Comparison of ENCODE assay signal across 32 cellular contexts in the genomic region with DNA sequence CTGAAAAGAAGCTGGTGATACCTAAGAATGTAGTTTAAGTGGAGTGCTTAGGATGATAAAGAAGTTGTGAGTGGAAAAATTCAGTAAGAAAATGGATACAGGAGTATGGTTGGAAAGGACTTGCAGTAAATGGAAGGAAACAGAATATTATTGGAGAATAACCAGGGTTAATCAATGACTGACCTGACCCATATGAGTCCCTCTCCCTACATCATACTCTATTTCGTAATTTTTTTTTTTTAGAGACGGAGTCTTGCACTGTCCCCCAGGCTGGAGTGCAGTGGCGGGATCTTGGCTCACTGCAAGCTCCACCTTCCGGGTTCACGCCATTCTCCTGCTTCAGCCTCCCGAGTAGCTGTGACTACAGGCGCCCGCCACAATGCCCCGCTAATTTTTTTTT. TPM values are rescaled to one million over a fixed set of nuclear protein-coding genes. Genes with fewer than 3 reads are reported as not detected.
"Had no signal": no experiment of that assay in that cellular context is flagged by ENCODE, and none has a peak within 500 bp of the region (broad histone marks: within the 10 kb centered on the region; RNA-seq: fewer than 3 reads in every experiment).

No MANE protein-coding gene starts in this region.

- H3K4me1 Mint-ChIP-seq: brain, endodermal cell had no signal

- H3K27me3 ChIP-seq: ascending aorta, breast epithelium, cardiac muscle cell, dorsolateral prefrontal cortex, esophagus muscularis mucosa, foreskin keratinocyte, gastrocnemius medialis, heart left ventricle had no signal

- DNase-seq: activated CD4-positive, alpha-beta T cell treated with anti-CD3 and anti-CD28 coated beads for 1 hour; activated CD4-positive, alpha-beta T cell treated with anti-CD3 and anti-CD28 coated beads for 4 hours; activated CD4-positive, alpha-beta T cell treated with anti-CD3 and anti-CD28 coated beads, Interleukin-2, amount 50 U/mL, for 1 hour; activated CD4-positive, alpha-beta T cell treated with anti-CD3 and anti-CD28 coated beads, Interleukin-2, amount 50 U/mL, for 48 hours; activated CD8-positive, alpha-beta memory T cell treated with anti-CD3 and anti-CD28 coated beads for 24 hours; activated CD8-positive, alpha-beta T cell treated with anti-CD3 and anti-CD28 coated beads for 36 hours; activated gamma-delta T cell; activated naive CD4-positive, alpha-beta T cell; activated naive CD4-positive, alpha-beta T cell treated with anti-CD3 and anti-CD28 coated beads, Interleukin-2, amount 50 U/mL, for 16 hours; activated naive CD8-positive, alpha-beta T cell treated with anti-CD3 and anti-CD28 coated beads, Interleukin-2, amount 10 ng/mL, durations not matched to agents 7 days and 5 days; activated T-cell treated with anti-CD3 and anti-CD28 coated beads, Interleukin-2, amount 50 U/mL, for 48 hours; central memory CD4-positive, alpha-beta T cell; dorsolateral prefrontal cortex; effector memory CD4-positive, alpha-beta T cell; endodermal cell; erythroblast; foreskin keratinocyte; gastrocnemius medialis; glutamatergic neuron; heart left ventricle; T-helper 1 cell; T-helper 17 cell; T1000 had no signal

- H3K4me3 ChIP-seq: ascending aorta, breast epithelium, cardiac muscle cell, coronary artery, dorsolateral prefrontal cortex, esophagus muscularis mucosa, gastrocnemius medialis, heart left ventricle had no signal

- H3K27ac ChIP-seq: ascending aorta, breast epithelium, cardiac muscle cell, coronary artery, dorsolateral prefrontal cortex, esophagus muscularis mucosa, foreskin keratinocyte, gastrocnemius medialis, heart left ventricle had no signal

- H3K4me1 ChIP-seq: ascending aorta, breast epithelium, esophagus muscularis mucosa, heart left ventricle had no signal

- ATAC-seq: activated CD8-positive, alpha-beta T cell treated with anti-CD3 and anti-CD28 coated beads for 36 hours; foreskin keratinocyte; gastrocnemius medialis; heart left ventricle; T-helper 17 cell had no signal

- H3K4me3 Mint-ChIP-seq: activated CD8-positive, alpha-beta T cell treated with anti-CD3 and anti-CD28 coated beads for 36 hours; activated naive CD8-positive, alpha-beta T cell treated with anti-CD3 and anti-CD28 coated beads, Interleukin-2, amount 10 ng/mL, durations not matched to agents 7 days and 5 days; brain; dendritic cell treated with granulocyte-macrophage colony-stimulating factor and Interleukin-4, amounts not matched to agents 40 ng/mL and 50 ng/mL, for 4 days; endodermal cell; T-helper 17 cell; T-helper 2 cell treated with Interferon-gamma antibody and Interleukin-4, amounts not matched to agents 5 μg/mL and 100 μg/mL, for 36 hours had no signal

- H3K27me3 Mint-ChIP-seq: activated CD8-positive, alpha-beta T cell treated with anti-CD3 and anti-CD28 coated beads for 36 hours; activated naive CD8-positive, alpha-beta T cell treated with anti-CD3 and anti-CD28 coated beads, Interleukin-2, amount 10 ng/mL, durations not matched to agents 7 days and 5 days; brain; dendritic cell treated with granulocyte-macrophage colony-stimulating factor and Interleukin-4, amounts not matched to agents 40 ng/mL and 50 ng/mL, for 4 days; T-helper 17 cell had no signal

- H3K27ac Mint-ChIP-seq: activated CD8-positive, alpha-beta T cell treated with anti-CD3 and anti-CD28 coated beads for 36 hours; activated naive CD8-positive, alpha-beta T cell treated with anti-CD3 and anti-CD28 coated beads, Interleukin-2, amount 10 ng/mL, durations not matched to agents 7 days and 5 days; brain; dendritic cell treated with granulocyte-macrophage colony-stimulating factor and Interleukin-4, amounts not matched to agents 40 ng/mL and 50 ng/mL, for 4 days; T-helper 17 cell; T-helper 2 cell treated with Interferon-gamma antibody and Interleukin-4, amounts not matched to agents 5 μg/mL and 100 μg/mL, for 36 hours had no signal

- H3K9me3 ChIP-seq: ascending aorta, breast epithelium, esophagus muscularis mucosa, gastrocnemius medialis, heart left ventricle had no signal

- H3K9me3 Mint-ChIP-seq: activated CD8-positive, alpha-beta T cell treated with anti-CD3 and anti-CD28 coated beads for 36 hours; activated naive CD8-positive, alpha-beta T cell treated with anti-CD3 and anti-CD28 coated beads, Interleukin-2, amount 10 ng/mL, durations not matched to agents 7 days and 5 days; brain; dendritic cell treated with granulocyte-macrophage colony-stimulating factor and Interleukin-4, amounts not matched to agents 40 ng/mL and 50 ng/mL, for 4 days; T-helper 2 cell treated with Interferon-gamma antibody and Interleukin-4, amounts not matched to agents 5 μg/mL and 100 μg/mL, for 36 hours had no signal

- H3K36me3 ChIP-seq: breast epithelium had no signal

RNA-seq across cellular contexts. Expression of gene HORMAD1, which starts 57.9 kb away (rescaled TPM):
- total RNA-seq: activated CD8-positive, alpha-beta T cell treated with anti-CD3 and anti-CD28 coated beads for 36 hours; ascending aorta; cardiac muscle cell; cerebellum; endodermal cell; foreskin keratinocyte had no signal
- polyA plus RNA-seq: cardiac muscle cell, foreskin keratinocyte, heart left ventricle had no signal
